ENCODE assay signal across 8 cellular contexts in genomic region chr2:196277002-196277401, GRCh38.
DNase-seq lines count a peak whose midpoint lies in the region; ATAC-seq, FAIRE-seq and TF ChIP-seq lines count a peak whose summit lies in the region.

No MANE protein-coding gene starts in this region.

- H3K9me3 ChIP-seq in BE2C (no peaks in the 10 kb centered on the region), RWPE2 (ENCODE audit: severe bottlenecking) (no peaks in the 10 kb centered on the region), small intestine (ENCODE audit: control insufficient read depth, low read depth) (no peaks in the 10 kb centered on the region)

- FAIRE-seq in small intestine (lab: Jason Lieb, UNC): peak; percentile 44

- H3K4me1 ChIP-seq in BE2C (peaks cover 14% of the 10 kb centered on the region), RWPE2 (ENCODE audit: insufficient read depth, poor library complexity, severe bottlenecking) (peaks cover 7% of the 10 kb centered on the region), small intestine (ENCODE audit: control insufficient read depth in 2 of 2, insufficient read depth in 1 of 2, low read depth in 1 of 2, low read length in 1 of 2) (peaks cover 6 to 9% of the 10 kb centered on the region in 2 donors)

- H3K36me3 ChIP-seq in BE2C: no peaks in the 10 kb centered on the region
- no peaks in the 10 kb centered on the region for H3K36me3 ChIP-seq in RWPE2 (ENCODE audit: low read depth)
- H3K36me3 ChIP-seq in small intestine (ENCODE audit: control insufficient read depth in 2 of 2, insufficient read depth in 2 of 2, low read length in 2 of 2): no peaks in the 10 kb centered on the region

- WGBS in small intestine, 3 donors: 34 to 36% (median 35%) methylated on average over 2 of the region's 2 CpGs

- H3K27ac ChIP-seq in RWPE2 (ENCODE audit: poor library complexity, severe bottlenecking) (no peak overlapping the region), small intestine (ENCODE audit: low read depth in 1 of 2, low read length in 1 of 2) (no peak overlapping the region)

- DNase-seq in BE2C: no peak
- peak; percentile 39 for DNase-seq in GM20000 (ENCODE audit: low spot score)
- no peak for DNase-seq in RWPE2 (ENCODE audit: low spot score)
- DNase-seq in small intestine: peak; percentile 48
- DNase-seq in stimulated activated CD4-positive, alpha-beta T cell treated with anti-CD3 and anti-CD28 coated beads, Interleukin-2, amount 100 ng/mL, for 24 hours: no peak

- ATAC-seq in RWPE2 (ENCODE audit: low read depth): no peak
- ATAC-seq in esophagus mucosa: peak; percentile 47
- ATAC-seq in HG03095 (IDR thresholded peaks at IDR 0.05; ENCODE audit: unreplicated experiment): no peak
- no peak for ATAC-seq in GM21786 (IDR thresholded peaks at IDR 0.05; ENCODE audit: unreplicated experiment)

- H3K27me3 ChIP-seq in BE2C: no peaks in the 10 kb centered on the region
- no peaks in the 10 kb centered on the region for H3K27me3 ChIP-seq in RWPE2 (ENCODE audit: insufficient read depth, poor library complexity, severe bottlenecking)
- no peaks in the 10 kb centered on the region for H3K27me3 ChIP-seq in small intestine (ENCODE audit: control insufficient read depth in 2 of 2, insufficient read depth in 2 of 2, low read length in 2 of 2)

- TF ChIP-seq CTCF in BE2C (IDR thresholded peaks at IDR 0.05; ENCODE audit: low read depth, low read length) (peak; percentile 60), GM20000 (IDR thresholded peaks at IDR 0.05; ENCODE audit: extremely low read depth, missing control alignments) (peak; percentile 28), RWPE2 (IDR thresholded peaks at IDR 0.05; ENCODE audit: poor library complexity, severe bottlenecking) (peak; percentile 75)

- H3K4me3 ChIP-seq in BE2C (ENCODE audit: low read depth, low read length) (no peak overlapping the region), RWPE2 (ENCODE audit: severe bottlenecking) (no peak overlapping the region), small intestine (ENCODE audit: low read depth in 1 of 2, low read length in 2 of 2) (no peak overlapping the region)

Comparison
In these comparisons a context has a peak if more than half of its experiments do, and no peak if none do; other contexts are left out.
1. DNase-seq: peak in GM20000 (single experiment) and small intestine (single experiment); none in BE2C (single experiment), RWPE2 (single experiment) and stimulated activated CD4-positive, alpha-beta T cell treated with anti-CD3 and anti-CD28 coated beads, Interleukin-2, amount 100 ng/mL, for 24 hours (0 of 2).
2. Peak in every context shown above with its lines, with median percentiles within 50 percentile points of each other: CTCF ChIP-seq.